ENCODE assay signal across 11 cellular contexts in the genomic region with DNA sequence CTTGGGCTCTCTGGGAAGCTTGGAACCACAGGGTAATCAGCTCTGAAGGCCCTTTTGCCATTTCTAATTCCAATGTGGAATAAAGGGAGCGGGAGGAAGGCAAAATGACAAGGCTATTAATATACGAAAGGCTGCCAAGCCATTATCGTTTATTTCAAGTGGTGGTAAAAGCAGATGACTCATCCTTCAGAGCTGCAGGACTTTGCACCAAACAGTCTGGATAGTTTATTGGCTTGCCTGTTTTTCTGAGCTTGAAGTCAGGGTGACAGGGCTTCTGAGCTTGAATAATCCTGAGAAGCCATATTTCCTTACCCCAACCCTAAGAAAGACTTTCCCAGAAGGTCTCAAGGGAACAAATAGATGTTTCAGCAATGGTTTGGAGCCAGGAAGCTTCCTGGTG. TPM values are rescaled to one million over a fixed set of nuclear protein-coding genes. Genes with fewer than 3 reads are reported as not detected.
A peak's percentile ranks its signal among the peaks of the same experiment; 100 is the strongest.
DNase-seq lines count a peak whose midpoint lies in the region; FAIRE-seq and TF ChIP-seq lines count a peak whose summit lies in the region.
"Had no signal": no experiment of that assay in that cellular context is flagged by ENCODE, and none has a peak within 500 bp of the region (broad histone marks: within the 10 kb centered on the region; RNA-seq: fewer than 3 reads in every experiment).

No MANE protein-coding gene starts in this region.

- H3K4me1 ChIP-seq in keratinocyte (ENCODE audit: control insufficient read depth, extremely low read depth, insufficient read depth, low read length) = peaks cover 60% of the 10 kb centered on the region
- peaks cover 0 to 12% (median 7%) of the 10 kb centered on the region in 4 donors for H3K4me1 ChIP-seq in sigmoid colon
- H3K4me1 ChIP-seq in CD8-positive, alpha-beta memory T cell (ENCODE audit: insufficient read depth, low read length) = no peaks in the 10 kb centered on the region

- WGBS in sigmoid colon, 2 donors = 15 to 57% methylated on average over 3 of the region's 3 CpGs

- H3K9me3 ChIP-seq in keratinocyte (ENCODE audit: control insufficient read depth, low read depth, low read length) (no peaks in the 10 kb centered on the region), sigmoid colon (no peaks in the 10 kb centered on the region)
- H3K9me3 ChIP-seq in CD8-positive, alpha-beta memory T cell (ENCODE audit: low read length) = no peaks in the 10 kb centered on the region

- in situ Hi-C loops in astrocyte of the cerebellum (cut with HindIII; ENCODE audit: low sequenced_read_pairs) = no loop called here

- no peak overlapping the region for H3K4me3 ChIP-seq in astrocyte of the cerebellum (ENCODE audit: low read depth, low read length)
- no peak overlapping the region for H3K4me3 ChIP-seq in keratinocyte (ENCODE audit: control insufficient read depth in 2 of 3, extremely low read depth in 1 of 3, insufficient read depth in 2 of 3, low read depth in 1 of 3, low read length in 3 of 3)
- H3K4me3 ChIP-seq in sigmoid colon = no peak overlapping the region
- H3K4me3 ChIP-seq in CD8-positive, alpha-beta memory T cell (ENCODE audit: low read length) = no peak overlapping the region

- peak; percentile 60 for DNase-seq in AG08395 (ENCODE audit: low spot score)
- DNase-seq in HT1080 (ENCODE audit: low read depth) = peak; percentile 72
- peak; percentile 73 for DNase-seq in astrocyte of the cerebellum (ENCODE audit: low read depth)
- peak; percentile 23 for DNase-seq in keratinocyte (ENCODE audit: low read depth, low spot score)
- no peak for DNase-seq in NCI-H128 (lab: John Stamatoyannopoulos, UW; ENCODE audit: unreplicated experiment)
- DNase-seq in sigmoid colon = no peak
- no peak for DNase-seq in cerebellum (ENCODE audit: low spot score)
- DNase-seq in CD8-positive, alpha-beta memory T cell = no peak
- DNase-seq: SIG-M5 had no signal

- peak; percentile 81 for FAIRE-seq in keratinocyte (lab: Jason Lieb, UNC)
- FAIRE-seq: colon, D721Med had no signal

- H3K4me1 Mint-ChIP-seq in CD8-positive, alpha-beta memory T cell = no peaks in the 10 kb centered on the region

- no peaks in the 10 kb centered on the region for H3K9me3 Mint-ChIP-seq in CD8-positive, alpha-beta memory T cell

- H3K9me1 ChIP-seq in keratinocyte (ENCODE audit: control insufficient read depth, extremely low read depth, insufficient read depth, low read length) = no peaks in the 10 kb centered on the region

- H3K79me2 ChIP-seq in keratinocyte (ENCODE audit: control insufficient read depth, insufficient read depth, low read length) = no peaks in the 10 kb centered on the region

- no peaks in the 10 kb centered on the region for H4K20me1 ChIP-seq in keratinocyte (ENCODE audit: control insufficient read depth, extremely low read depth, insufficient read depth, low read length)

- H3K27me3 Mint-ChIP-seq in CD8-positive, alpha-beta memory T cell = peaks cover 0 to 5% of the 10 kb centered on the region in 2 donors

- TF ChIP-seq EP300 in sigmoid colon (IDR thresholded peaks at IDR 0.05) = no peak

- no peak overlapping the region for H2AFZ ChIP-seq in keratinocyte (ENCODE audit: control insufficient read depth, low read length)

- H3K36me3 ChIP-seq in keratinocyte (ENCODE audit: control insufficient read depth in 2 of 2, extremely low read depth in 1 of 2, insufficient read depth in 2 of 2, low read length in 2 of 2) (no peaks in the 10 kb centered on the region), sigmoid colon (no peaks in the 10 kb centered on the region)
- no peaks in the 10 kb centered on the region for H3K36me3 ChIP-seq in CD8-positive, alpha-beta memory T cell (ENCODE audit: insufficient read depth, low read length)

- H3K27ac ChIP-seq in keratinocyte (ENCODE audit: control insufficient read depth, insufficient read depth, low read length) (peak overlapping the region; percentile 49), sigmoid colon (peak overlapping the region in 1 of 4 donors; percentile 22)
- no peak overlapping the region for H3K27ac ChIP-seq in CD8-positive, alpha-beta memory T cell (ENCODE audit: low read depth, low read length)

- no peak overlapping the region for H3K9ac ChIP-seq in keratinocyte (ENCODE audit: control insufficient read depth, extremely low read depth, insufficient read depth, low read length)

- TF ChIP-seq POLR2A in sigmoid colon (IDR thresholded peaks at IDR 0.05) = no peak

- no peak for TF ChIP-seq CTCF in astrocyte of the cerebellum (IDR thresholded peaks at IDR 0.05; ENCODE audit: low read depth, low read length, missing control alignments)
- no peak for TF ChIP-seq CTCF in keratinocyte (optimal IDR thresholded peaks at IDR 0.05 in 1 of 3, IDR thresholded peaks at IDR 0.05 in 1 of 3, conservative IDR thresholded peaks at IDR 0.05 in 1 of 3; ENCODE audit: extremely low read depth in 1 of 3, insufficient read depth in 2 of 3, low read length in 3 of 3)
- TF ChIP-seq CTCF in sigmoid colon (IDR thresholded peaks at IDR 0.05) = no peak

- dilution Hi-C loops in keratinocyte (cut with MboI; ENCODE audit: extremely low pct_ligation_motif_present, low sequenced_read_pairs) = no loop called here

- H3K27ac Mint-ChIP-seq in CD8-positive, alpha-beta memory T cell = no peak overlapping the region

- no peak overlapping the region for H3K4me3 Mint-ChIP-seq in CD8-positive, alpha-beta memory T cell

- CTCF ChIA-PET in CD8-positive, alpha-beta memory T cell (lab: Charles Lee) = no interaction called here

- H3K27me3 ChIP-seq in keratinocyte (ENCODE audit: control insufficient read depth, extremely low read depth, insufficient read depth, low read length) (no peaks in the 10 kb centered on the region), sigmoid colon (no peaks in the 10 kb centered on the region)
- H3K27me3 ChIP-seq in CD8-positive, alpha-beta memory T cell (ENCODE audit: insufficient read depth, low read length, poor library complexity, severe bottlenecking) = no peaks in the 10 kb centered on the region

- H3K36me3 Mint-ChIP-seq in CD8-positive, alpha-beta memory T cell = no peaks in the 10 kb centered on the region

- intact Hi-C loops in sigmoid colon (cut with DNase I) = no loop called here

- peak overlapping the region; percentile 47 for H3K4me2 ChIP-seq in keratinocyte (ENCODE audit: control insufficient read depth, extremely low read depth, insufficient read depth, low read depth, low read length)

- POLR2A ChIA-PET in CD8-positive, alpha-beta memory T cell (lab: Charles Lee) = no interaction called here

RNA-seq across cellular contexts. Expression of gene GABRE, which starts 7.7 kb away (rescaled TPM):
- 3.7 and 4.7 TPM in 2 replicates for total RNA-seq in HT1080 (2014; rRNA removed; shearing (Covaris generic))
- polyA plus RNA-seq in HT1080 (2015; cell fraction: cytosol; rRNA removed) = 1.3 and 1.6 TPM in 2 replicates
- polyA plus RNA-seq in HT1080 (2015; cell fraction: nucleus; rRNA removed) = 48.1 and 57.8 TPM in 2 replicates
- polyA plus RNA-seq in keratinocyte = 14.6 to 47.9 TPM (median 34.1 TPM) in 3 replicates
- 22.7 TPM for polyA plus RNA-seq in keratinocyte (2011; ENCODE audit: low read depth)
- polyA plus RNA-seq in keratinocyte (2011; cell fraction: cytosol; rRNA removed) = 1.2 and 2.6 TPM in 2 replicates
- 152 and 158 TPM in 2 replicates for polyA plus RNA-seq in keratinocyte (2011; cell fraction: nucleus; rRNA removed)
- polyA plus RNA-seq in keratinocyte (2012; ENCODE audit: low replicate concordance) = 3.7 and 52.1 TPM in 2 replicates
- polyA minus RNA-seq in keratinocyte = 15.1 to 90.0 TPM (median 81.3 TPM) in 3 replicates
- polyA minus RNA-seq in keratinocyte (2011; cell fraction: cytosol; rRNA and poly(A)+ RNA removed) = 0.58 TPM
- polyA minus RNA-seq in keratinocyte (2011; cell fraction: nucleus; rRNA and poly(A)+ RNA removed) = 62.9 and 99.4 TPM in 2 replicates
- total RNA-seq in sigmoid colon = 10 to 100 TPM in 3 of 4 donors, 1 to 10 TPM in 1; 5.4 to 18.0 (median 12.6) TPM
- polyA plus RNA-seq in sigmoid colon = 1 to 10 TPM in 1 of 3 donors, under 1 TPM in 2; 0.23 to 4.1 (median 0.60) TPM
- 18.7 TPM for total RNA-seq in cerebellum
- total RNA-seq in CD8-positive, alpha-beta memory T cell = not detected
- polyA plus RNA-seq in CD8-positive, alpha-beta memory T cell = not detected

Comparison
In these comparisons a context has a peak if more than half of its experiments do, and no peak if none do; other contexts are left out.
1. DNase-seq: peak in AG08395 (single experiment), HT1080 (single experiment), astrocyte of the cerebellum (single experiment) and keratinocyte (single experiment); none in NCI-H128 (single experiment), sigmoid colon (single experiment), cerebellum (single experiment) and CD8-positive, alpha-beta memory T cell (0 of 5).